8 cellular contexts compared by ENCODE assay signal in genomic region chr21:21921410-21922232, GRCh38.
DNase-seq lines count a peak whose midpoint lies in the region; ATAC-seq and TF ChIP-seq lines count a peak whose summit lies in the region.

No MANE protein-coding gene starts in this region.

- no peak overlapping the region for H3K27ac Mint-ChIP-seq in chondrocyte (ENCODE audit: unreplicated experiment)

- ATAC-seq in HG03378 (IDR thresholded peaks at IDR 0.05; ENCODE audit: unreplicated experiment) (no peak), GM19023 (IDR thresholded peaks at IDR 0.05; ENCODE audit: unreplicated experiment) (no peak)

- DNase-seq in GM13976 (ENCODE audit: low spot score) (no peak), NCI-H1105 treated with DMSO at 0.1 percent for 48 hours (lab: John Stamatoyannopoulos, UW) (peak; percentile 63), chondrocyte (ENCODE audit: low spot score) (no peak), pons (ENCODE audit: low spot score) (peak; percentile 36), CD1c-positive myeloid dendritic cell (ENCODE audit: extremely low spot score) (no peak), HCEC 1CT (no peak)

- H3K36me3 Mint-ChIP-seq in chondrocyte (ENCODE audit: low read depth): no peaks in the 10 kb centered on the region

- H3K9me3 Mint-ChIP-seq in chondrocyte (ENCODE audit: low read depth): peaks cover 3% of the 10 kb centered on the region

- no peak overlapping the region for H3K4me3 Mint-ChIP-seq in chondrocyte (ENCODE audit: unreplicated experiment)

- no peaks in the 10 kb centered on the region for H3K4me1 Mint-ChIP-seq in chondrocyte (ENCODE audit: low read depth)

- H3K27me3 Mint-ChIP-seq in chondrocyte (ENCODE audit: low read depth): peaks cover 2% of the 10 kb centered on the region

- in situ Hi-C loops in GM13976 (cut with MboI; ENCODE audit: low sequenced_read_pairs, unreplicated experiment): no loop called here

- peak; percentile 19 for TF ChIP-seq CTCF in GM13976 (IDR thresholded peaks at IDR 0.05; ENCODE audit: borderline replicate concordance, control extremely low read depth, extremely low read depth, insufficient read depth, missing control alignments)
- peak; percentile 88 for TF ChIP-seq CTCF in chondrocyte (IDR thresholded peaks at IDR 0.05)

Comparison
In these comparisons a context has a peak if more than half of its experiments do, and no peak if none do; other contexts are left out.
1. DNase-seq: peak in NCI-H1105 treated with DMSO at 0.1 percent for 48 hours (single experiment) and pons (single experiment); none in GM13976 (single experiment), chondrocyte (single experiment), CD1c-positive myeloid dendritic cell (single experiment) and HCEC 1CT (single experiment).